18 cellular contexts compared by ENCODE assay signal in the genomic region with DNA sequence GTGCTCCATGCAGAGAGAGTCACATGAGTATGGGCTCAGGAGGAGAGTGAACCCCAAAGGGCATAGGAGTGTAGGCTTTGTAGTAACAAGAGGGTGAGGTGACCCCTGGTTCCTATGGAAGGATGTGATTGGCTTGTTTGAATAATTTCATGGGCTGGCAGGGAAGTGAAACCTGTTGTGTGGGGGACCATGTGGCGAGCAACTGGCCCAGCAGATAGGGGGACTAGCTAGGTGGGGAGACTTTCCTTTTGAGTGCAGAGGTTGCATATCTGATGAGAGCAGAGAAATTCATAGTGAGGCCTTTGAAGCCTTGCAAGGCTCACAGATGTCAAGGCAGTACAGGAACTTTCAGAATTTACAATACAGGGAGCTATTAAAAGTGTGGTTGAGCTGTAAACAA.
DNase-seq lines count a peak whose midpoint lies in the region; ATAC-seq, FAIRE-seq and TF ChIP-seq lines count a peak whose summit lies in the region.
"Had no signal": no experiment of that assay in that cellular context is flagged by ENCODE, and none has a peak within 500 bp of the region (broad histone marks: within the 10 kb centered on the region; RNA-seq: fewer than 3 reads in every experiment).

No MANE protein-coding gene starts in this region.

- peak; percentile 1 for DNase-seq in GM12865 (ENCODE audit: low read depth)
- no peak for DNase-seq in neural progenitor cell (ENCODE audit: low spot score)
- no peak for DNase-seq in NCI-H1092 treated with DMSO at 0.1 percent for 48 hours (lab: John Stamatoyannopoulos, UW)
- no peak for DNase-seq in D721Med (ENCODE audit: insufficient read length, low spot score)
- DNase-seq: CD8-positive, alpha-beta T cell; COR-L47; DND-41; GDM1; IMR-90; Kasumi-1; KBM-7 had no signal

- no peak overlapping the region for H3K9ac ChIP-seq in neural progenitor cell

- H3K4me3 ChIP-seq in GM12865 (ENCODE audit: low read depth, low read length) (no peak overlapping the region), neural progenitor cell (no peak overlapping the region)
- H3K4me3 ChIP-seq: HAP-1 had no signal

- H3K4me2 ChIP-seq in neural progenitor cell = no peak overlapping the region

- H3K36me3 ChIP-seq in neural progenitor cell = no peaks in the 10 kb centered on the region
- H3K36me3 ChIP-seq: HAP-1 had no signal

- no peak overlapping the region for H2AFZ ChIP-seq in neural progenitor cell (replicated peaks)

- H3F3A ChIP-seq in neural progenitor cell (ENCODE audit: low read depth) = no peaks in the 10 kb centered on the region

- no peaks in the 10 kb centered on the region for H3K4me1 Mint-ChIP-seq in neural progenitor cell
- H3K4me1 Mint-ChIP-seq: CD14-positive monocyte had no signal

- H4K20me1 ChIP-seq in neural progenitor cell (ENCODE audit: low read depth) = no peaks in the 10 kb centered on the region

- TF ChIP-seq CTCF in GM12865 (IDR thresholded peaks at IDR 0.05; ENCODE audit: insufficient read depth, low read depth, low read length, missing control alignments) (no peak), neural progenitor cell (IDR thresholded peaks at IDR 0.05) (no peak), D721Med (IDR thresholded peaks at IDR 0.05; ENCODE audit: insufficient read depth, missing control alignments) (no peak)

- no peak for FAIRE-seq in D721Med (lab: Jason Lieb, UNC)
- FAIRE-seq: H1 had no signal

- H3K4me3 Mint-ChIP-seq in neural progenitor cell = no peak overlapping the region
- H3K4me3 Mint-ChIP-seq: CD14-positive monocyte; CD8-positive, alpha-beta T cell had no signal

- no peaks in the 10 kb centered on the region for H3K27me3 ChIP-seq in neural progenitor cell

- H3K4me1 ChIP-seq in neural progenitor cell = no peaks in the 10 kb centered on the region
- H3K4me1 ChIP-seq: HAP-1 had no signal

- peak overlapping the region; percentile 47 for H3K27ac Mint-ChIP-seq in neural progenitor cell
- H3K27ac Mint-ChIP-seq: CD14-positive monocyte; CD8-positive, alpha-beta T cell had no signal

- H3K9me3 ChIP-seq in neural progenitor cell (ENCODE audit: low read depth) = no peaks in the 10 kb centered on the region
- H3K9me3 ChIP-seq: HAP-1 had no signal

- no peaks in the 10 kb centered on the region for H3K36me3 Mint-ChIP-seq in neural progenitor cell
- H3K36me3 Mint-ChIP-seq: CD14-positive monocyte; CD8-positive, alpha-beta T cell had no signal

- no peaks in the 10 kb centered on the region for H3K9me3 Mint-ChIP-seq in neural progenitor cell

- ATAC-seq in GM18868 (IDR thresholded peaks at IDR 0.05; ENCODE audit: unreplicated experiment) (peak; percentile 55), HG03432 (IDR thresholded peaks at IDR 0.05; ENCODE audit: unreplicated experiment) (peak; percentile 45), GM21528 (IDR thresholded peaks at IDR 0.05; ENCODE audit: low FRiP score, unreplicated experiment) (no peak)
- ATAC-seq: CD8-positive, alpha-beta T cell had no signal

- no peaks in the 10 kb centered on the region for H3K79me2 ChIP-seq in neural progenitor cell (ENCODE audit: low read depth)

- no peaks in the 10 kb centered on the region for H3K27me3 Mint-ChIP-seq in neural progenitor cell (ENCODE audit: insufficient read depth, low read depth)

- H3K27ac ChIP-seq in neural progenitor cell = no peak overlapping the region
- H3K27ac ChIP-seq: 22Rv1 had no signal
